1 cellular context compared by ENCODE assay signal in the genomic region with DNA sequence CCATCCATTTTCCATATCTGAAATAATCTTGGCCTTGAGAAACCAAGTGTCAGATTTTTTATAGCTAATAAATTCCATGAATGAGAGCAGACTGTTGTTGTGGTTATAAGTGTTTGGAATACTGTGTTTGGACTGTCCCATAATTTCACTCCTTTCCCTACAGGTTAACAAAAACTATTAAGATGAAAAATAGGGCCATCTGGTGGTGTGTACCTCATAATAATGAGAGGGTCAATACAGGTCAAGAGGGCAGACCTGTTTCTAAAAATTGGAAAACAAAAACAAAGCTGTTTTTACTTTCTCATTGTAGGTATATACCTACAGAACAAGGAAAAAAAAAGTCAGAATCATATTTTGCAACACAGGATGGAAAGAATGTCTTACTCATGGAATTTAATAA.
TF ChIP-seq lines count a peak whose summit lies in the region.

No MANE protein-coding gene starts in this region.

TF ChIP-seq in SK-N-SH treated with all-trans-retinoic acid at 6 μM for 48 hours, 23 proteins besides CTCF, POLR2A, EP300 and RAD21 (continued from another document):
- no peak for TF ChIP-seq CSRNP3 (CRISPR knock-in tag; IDR thresholded peaks at IDR 0.05)
- no peak for TF ChIP-seq ESRRG (CRISPR knock-in tag; IDR thresholded peaks at IDR 0.05)
- no peak for TF ChIP-seq ZNF565 (CRISPR knock-in tag; conservative IDR thresholded peaks at IDR 0.05; ENCODE audit: low read depth)
- no peak for TF ChIP-seq GLIS3 (CRISPR knock-in tag; IDR thresholded peaks at IDR 0.05)
- no peak for TF ChIP-seq TCF4 (CRISPR knock-in tag; IDR thresholded peaks at IDR 0.05; ENCODE audit: borderline replicate concordance)
- no peak for TF ChIP-seq ZNF70 (CRISPR knock-in tag; IDR thresholded peaks at IDR 0.05)
- no peak for TF ChIP-seq CREB5 (CRISPR knock-in tag; IDR thresholded peaks at IDR 0.05; ENCODE audit: low read depth)
- no peak for TF ChIP-seq SNAI2 (CRISPR knock-in tag; IDR thresholded peaks at IDR 0.05)
- no peak for TF ChIP-seq TSHZ2 (CRISPR knock-in tag; IDR thresholded peaks at IDR 0.05)
- no peak for TF ChIP-seq BACH2 (CRISPR knock-in tag; IDR thresholded peaks at IDR 0.05; ENCODE audit: borderline replicate concordance)
- no peak for TF ChIP-seq ZFP30 (CRISPR knock-in tag; IDR thresholded peaks at IDR 0.05)
- no peak for TF ChIP-seq PPARA (CRISPR knock-in tag; IDR thresholded peaks at IDR 0.05; ENCODE audit: borderline replicate concordance)
